1 cellular context compared by ENCODE assay signal in genomic region chr3:150889105-150889504, GRCh38.
TF ChIP-seq lines count a peak whose summit lies in the region.

No MANE protein-coding gene starts in this region.

TF ChIP-seq in GM23338, 12 proteins besides CTCF, POLR2A, EP300 and RAD21 (continued from another document):
- TF ChIP-seq REST (IDR thresholded peaks at IDR 0.05; ENCODE audit: unreplicated experiment): no peak
- TF ChIP-seq ZNF114 (CRISPR knock-in tag; IDR thresholded peaks at IDR 0.05): no peak
- TF ChIP-seq EZH2phosphoT487 (IDR thresholded peaks at IDR 0.05; ENCODE audit: unreplicated experiment): no peak
- no peak for TF ChIP-seq ZNF331 (CRISPR knock-in tag; IDR thresholded peaks at IDR 0.05; ENCODE audit: low read depth)
- TF ChIP-seq JUNB (IDR thresholded peaks at IDR 0.05; ENCODE audit: unreplicated experiment): no peak
TF ChIP-seq in GM23338: peak in this region for 0.
